In genomic region chr1:44827197-44828002, GRCh38 we compare ENCODE assay signal across 18 cellular contexts. TPM values are rescaled to one million over a fixed set of nuclear protein-coding genes. Genes with fewer than 3 reads are reported as not detected.
DNase-seq lines count a peak whose midpoint lies in the region; ATAC-seq, FAIRE-seq and TF ChIP-seq lines count a peak whose summit lies in the region.
"Had no signal": no experiment of that assay in that cellular context is flagged by ENCODE, and none has a peak within 500 bp of the region (broad histone marks: within the 10 kb centered on the region; RNA-seq: fewer than 3 reads in every experiment).

No MANE protein-coding gene starts in this region.

- H3K27me3 Mint-ChIP-seq in glutamatergic neuron (ENCODE audit: unreplicated experiment) (no peaks in the 10 kb centered on the region), endothelial cell (ENCODE audit: unreplicated experiment) (peaks cover 5% of the 10 kb centered on the region)
- H3K27me3 Mint-ChIP-seq: activated naive CD8-positive, alpha-beta T cell; naive thymus-derived CD8-positive, alpha-beta T cell had no signal

- intact Hi-C loops in sciatic nerve (cut with DNase I): no loop called here

- no peaks in the 10 kb centered on the region for H3K36me3 Mint-ChIP-seq in glutamatergic neuron (ENCODE audit: unreplicated experiment)
- no peaks in the 10 kb centered on the region for H3K36me3 Mint-ChIP-seq in endothelial cell (ENCODE audit: low read depth, unreplicated experiment)
- H3K36me3 Mint-ChIP-seq: activated naive CD8-positive, alpha-beta T cell; naive thymus-derived CD8-positive, alpha-beta T cell had no signal

- H3K9me3 Mint-ChIP-seq in glutamatergic neuron (ENCODE audit: unreplicated experiment): no peaks in the 10 kb centered on the region
- no peaks in the 10 kb centered on the region for H3K9me3 Mint-ChIP-seq in endothelial cell (ENCODE audit: unreplicated experiment)
- H3K9me3 Mint-ChIP-seq: naive thymus-derived CD8-positive, alpha-beta T cell had no signal

- peak; percentile 9 for ATAC-seq in sciatic nerve
- ATAC-seq in HG02870 (IDR thresholded peaks at IDR 0.05; ENCODE audit: unreplicated experiment): no peak
- ATAC-seq: naive thymus-derived CD8-positive, alpha-beta T cell had no signal

- no peak overlapping the region for H3K4me3 ChIP-seq in GM12865 (ENCODE audit: low read depth, low read length)
- H3K4me3 ChIP-seq: BLaER1, suprapubic skin had no signal

- DNase-seq in GM12865 (ENCODE audit: low read depth): no peak
- peak; percentile 30 for DNase-seq in HT-29 (ENCODE audit: low spot score)
- peak; percentile 5 for DNase-seq in glutamatergic neuron
- DNase-seq in sciatic nerve (ENCODE audit: low spot score): no peak
- no peak for DNase-seq in frontal cortex (ENCODE audit: low spot score in 2 of 2)
- no peak for DNase-seq in endothelial cell (ENCODE audit: low spot score)
- DNase-seq: activated CD4-positive, alpha-beta T cell treated with anti-CD3 and anti-CD28 coated beads for 48 hours; activated T-cell treated with anti-CD3 and anti-CD28 coated beads for 4 hours; DMS79; effector memory CD4-positive, alpha-beta T cell; NCI-H146; NCI-H446 treated with DMSO at 0.1 percent for 48 hours; SHP77 treated with DMSO at 0.1 percent for 48 hours had no signal

- H3K4me3 Mint-ChIP-seq in glutamatergic neuron (ENCODE audit: unreplicated experiment): no peak overlapping the region
- no peak overlapping the region for H3K4me3 Mint-ChIP-seq in endothelial cell (ENCODE audit: unreplicated experiment)
- H3K4me3 Mint-ChIP-seq: activated naive CD8-positive, alpha-beta T cell; naive thymus-derived CD8-positive, alpha-beta T cell had no signal

- no peak for FAIRE-seq in frontal cortex (lab: Jason Lieb, UNC)

- TF ChIP-seq CTCF in GM12865 (IDR thresholded peaks at IDR 0.05; ENCODE audit: insufficient read depth, low read depth, low read length, missing control alignments) (peak; percentile 18), glutamatergic neuron (IDR thresholded peaks at IDR 0.05; ENCODE audit: partially characterized antibody, unreplicated experiment) (no peak), endothelial cell (IDR thresholded peaks at IDR 0.05; ENCODE audit: unreplicated experiment) (no peak)

- H3K27ac Mint-ChIP-seq in glutamatergic neuron (ENCODE audit: unreplicated experiment) (no peak overlapping the region), endothelial cell (ENCODE audit: unreplicated experiment) (no peak overlapping the region)
- H3K27ac Mint-ChIP-seq: activated naive CD8-positive, alpha-beta T cell had no signal

- peaks cover 2% of the 10 kb centered on the region for H3K4me1 Mint-ChIP-seq in glutamatergic neuron (ENCODE audit: low read depth, unreplicated experiment)
- H3K4me1 Mint-ChIP-seq in endothelial cell (ENCODE audit: unreplicated experiment): peaks cover 13% of the 10 kb centered on the region

RNA-seq across cellular contexts. Expression of gene PTCH2, which starts 15.7 kb away (rescaled TPM):
- total RNA-seq in HT-29 (2014; rRNA removed; shearing (Covaris generic)): 0.16 and 0.18 TPM in 2 replicates
- total RNA-seq in glutamatergic neuron (ENCODE audit: unreplicated experiment): 20.3 TPM
- 31.2 TPM for total RNA-seq in sciatic nerve
- total RNA-seq in frontal cortex: 0.82 TPM
- total RNA-seq in endothelial cell (ENCODE audit: unreplicated experiment): 0.51 TPM

RNA-seq across cellular contexts. Expression of gene BTBD19, which starts 19.1 kb away (rescaled TPM):
- total RNA-seq in HT-29 (2014; rRNA removed; shearing (Covaris generic)): 16.4 and 18.0 TPM in 2 replicates
- total RNA-seq in glutamatergic neuron (ENCODE audit: unreplicated experiment) (5.9 TPM), sciatic nerve (35.0 TPM), frontal cortex (under 0.01 TPM), endothelial cell (ENCODE audit: unreplicated experiment) (10.4 TPM)

RNA-seq across cellular contexts. Expression of gene DYNLT4, which starts 20.2 kb away (rescaled TPM):
- 3.4 and 10.4 TPM in 2 replicates for total RNA-seq in HT-29 (2014; rRNA removed; shearing (Covaris generic))
- total RNA-seq in glutamatergic neuron (ENCODE audit: unreplicated experiment): not detected
- total RNA-seq in sciatic nerve: 0.49 TPM
- total RNA-seq in frontal cortex: not detected
- 1.4 TPM for total RNA-seq in endothelial cell (ENCODE audit: unreplicated experiment)
- total RNA-seq: suprapubic skin had no signal

RNA-seq across cellular contexts. Expression of gene PLK3, which starts 27.2 kb away (rescaled TPM):
- 135 and 137 TPM in 2 replicates for total RNA-seq in HT-29 (2014; rRNA removed; shearing (Covaris generic))
- total RNA-seq in glutamatergic neuron (ENCODE audit: unreplicated experiment) (89.3 TPM), sciatic nerve (26.1 TPM), frontal cortex (10.2 TPM), endothelial cell (ENCODE audit: unreplicated experiment) (17.2 TPM)

RNA-seq across cellular contexts. Expression of gene BEST4, which starts 39.4 kb away (rescaled TPM):
- 0.31 and 0.33 TPM in 2 replicates for total RNA-seq in HT-29 (2014; rRNA removed; shearing (Covaris generic))
- total RNA-seq in glutamatergic neuron (ENCODE audit: unreplicated experiment) (0.88 TPM), sciatic nerve (0.36 TPM), frontal cortex (0.41 TPM), endothelial cell (ENCODE audit: unreplicated experiment) (0.18 TPM)

Comparison
In these comparisons a context has a peak if more than half of its experiments do, and no peak if none do; other contexts are left out.
1. DNase-seq: peak in HT-29 (single experiment) and glutamatergic neuron (single experiment); none in GM12865 (single experiment), sciatic nerve (single experiment), frontal cortex (0 of 2) and endothelial cell (single experiment).
2. RNA of gene PTCH2, which starts 15.7 kb away (total RNA-seq): 31.2 TPM in sciatic nerve (single experiment) and 20.3 TPM in glutamatergic neuron (single experiment); 0.82 TPM in frontal cortex (single experiment), 0.51 TPM in endothelial cell (single experiment) and 0.16 to 0.18 TPM in HT-29; every median in the first group is over 10 times any median in the second.